Comparison of ENCODE assay signal across 17 cellular contexts in genomic region chr1:48644950-48645605, GRCh38.
DNase-seq lines count a peak whose midpoint lies in the region; ATAC-seq and TF ChIP-seq lines count a peak whose summit lies in the region.
"Had no signal": no experiment of that assay in that cellular context is flagged by ENCODE, and none has a peak within 500 bp of the region (broad histone marks: within the 10 kb centered on the region; RNA-seq: fewer than 3 reads in every experiment).

No MANE protein-coding gene starts in this region.

- H2AFZ ChIP-seq in GM23338 = peak overlapping the region; percentile 9; the same call in 1 of the 2 replicates

- peaks cover 5% of the 10 kb centered on the region; the same call in 1 of the 2 replicates for H3K9me2 ChIP-seq in GM23338 (ENCODE audit: insufficient read depth)

- H3K4me3 Mint-ChIP-seq in GM23338 = no peak overlapping the region
- H3K4me3 Mint-ChIP-seq: activated naive CD4-positive, alpha-beta T cell treated with anti-CD3 and anti-CD28 coated beads for 36 hours had no signal

- ATAC-seq in GM23338 = no peak
- ATAC-seq in activated CD4-positive, CD25-positive, alpha-beta regulatory T cell treated with anti-CD3 and anti-CD28 coated beads, Interleukin-2, amount 50 U/mL, for 24 hours = no peak
- ATAC-seq: gastroesophageal sphincter had no signal

- H3K36me3 ChIP-seq in GM23338 (ENCODE audit: insufficient read depth) (no peaks in the 10 kb centered on the region), H7 (replicated peaks; ENCODE audit: control insufficient read depth, insufficient read depth, low read length) (no peaks in the 10 kb centered on the region), testis (ENCODE audit: low read depth, missing control alignments) (no peaks in the 10 kb centered on the region)
- H3K36me3 ChIP-seq: gastroesophageal sphincter, left ventricle myocardium inferior, thoracic aorta had no signal

- H3K79me2 ChIP-seq in GM23338 (replicated peaks; ENCODE audit: insufficient read depth) = no peaks in the 10 kb centered on the region

- intact Hi-C loops in testis (cut with DNase I; ENCODE audit: low total_unique reads) (no loop called here), cardiac septum (cut with DNase I) (no loop called here)

- DNase-seq in GM23338 (ENCODE audit: low spot score) = no peak
- DNase-seq in NCI-H187 treated with DMSO at 0.1 percent for 48 hours (lab: John Stamatoyannopoulos, UW) = peak; percentile 31
- DNase-seq in NCI-H748 (lab: John Stamatoyannopoulos, UW; ENCODE audit: unreplicated experiment) = peak; percentile 96
- peak; percentile 17 for DNase-seq in left kidney (ENCODE audit: low read depth, low spot score)
- no peak for DNase-seq in H7
- no peak for DNase-seq in testis
- no peak for DNase-seq in cardiac septum (ENCODE audit: low spot score)
- DNase-seq: activated CD4-positive, alpha-beta T cell treated with anti-CD3 and anti-CD28 coated beads for 4 hours; activated CD8-positive, alpha-beta memory T cell treated with anti-CD3 and anti-CD28 coated beads, Interleukin-2, amount 50 U/mL, for 48 hours; activated naive CD4-positive, alpha-beta T cell treated with anti-CD3 and anti-CD28 coated beads for 36 hours; left ventricle myocardium inferior; OCI-M1; stimulated activated CD4-positive, alpha-beta T cell treated with anti-CD3 and anti-CD28 coated beads, Interleukin-4, amount 100 ng/mL, for 4 hours; T1000 had no signal

- no peak for TF ChIP-seq POLR2A in testis (IDR thresholded peaks at IDR 0.05)

- 62 to 63% methylated on average over 3 of the region's 3 CpGs for WGBS in testis, 2 donors

- TF ChIP-seq CTCF in GM23338 (conservative IDR thresholded peaks at IDR 0.05; ENCODE audit: low read depth in 2 of 2) (no peak), testis (IDR thresholded peaks at IDR 0.05) (no peak)

- H4K20me1 ChIP-seq in GM23338 (replicated peaks; ENCODE audit: insufficient read depth) = no peaks in the 10 kb centered on the region

- no peaks in the 10 kb centered on the region for H3F3A ChIP-seq in GM23338 (replicated peaks; ENCODE audit: low read depth)

- no peaks in the 10 kb centered on the region for H3K36me3 Mint-ChIP-seq in GM23338 (ENCODE audit: low read depth)

- H3K4me3 ChIP-seq in GM23338 (no peak overlapping the region), H7 (ENCODE audit: insufficient read depth, low read depth, low read length) (no peak overlapping the region), testis (no peak overlapping the region)
- H3K4me3 ChIP-seq: gastroesophageal sphincter, left ventricle myocardium inferior, thoracic aorta had no signal

- H3K27me3 Mint-ChIP-seq in GM23338 (ENCODE audit: insufficient read depth, low read depth, poor library complexity) = peaks cover 1% of the 10 kb centered on the region

- H3K9me3 Mint-ChIP-seq in GM23338 = no peaks in the 10 kb centered on the region
- H3K9me3 Mint-ChIP-seq: activated naive CD4-positive, alpha-beta T cell treated with anti-CD3 and anti-CD28 coated beads for 36 hours had no signal

- H3K27ac Mint-ChIP-seq in GM23338 = no peak overlapping the region
- H3K27ac Mint-ChIP-seq: activated naive CD4-positive, alpha-beta T cell treated with anti-CD3 and anti-CD28 coated beads for 36 hours had no signal

- H3K27me3 ChIP-seq in GM23338 (ENCODE audit: insufficient read depth) = no peaks in the 10 kb centered on the region
- H3K27me3 ChIP-seq in H7 (ENCODE audit: control insufficient read depth, insufficient read depth, low read length) = no peaks in the 10 kb centered on the region; the same call in 1 of the 2 replicates
- no peaks in the 10 kb centered on the region for H3K27me3 ChIP-seq in testis
- H3K27me3 ChIP-seq: gastroesophageal sphincter had no signal

- H3K4me1 Mint-ChIP-seq in GM23338 = peaks cover 15% of the 10 kb centered on the region

- H3K27ac ChIP-seq in GM23338 (ENCODE audit: low read depth) (no peak overlapping the region), testis (no peak overlapping the region)
- H3K27ac ChIP-seq: gastroesophageal sphincter, left ventricle myocardium inferior, thoracic aorta had no signal

- H3K4me1 ChIP-seq in GM23338 (ENCODE audit: insufficient read depth) (no peaks in the 10 kb centered on the region; the same call in 1 of the 2 replicates), testis (no peaks in the 10 kb centered on the region)
- H3K4me1 ChIP-seq: gastroesophageal sphincter, left ventricle myocardium inferior had no signal

- no peaks in the 10 kb centered on the region for H3K9me3 ChIP-seq in testis
- H3K9me3 ChIP-seq: gastroesophageal sphincter, left ventricle myocardium inferior, thoracic aorta had no signal

- no peak overlapping the region for H3K4me2 ChIP-seq in GM23338

TF ChIP-seq in GM23338, 12 proteins besides CTCF, POLR2A, EP300 and RAD21:
- TF ChIP-seq NANOG (IDR thresholded peaks at IDR 0.05; ENCODE audit: borderline replicate concordance) = no peak
- no peak for TF ChIP-seq ZNF331 (CRISPR knock-in tag; IDR thresholded peaks at IDR 0.05; ENCODE audit: low read depth)
- TF ChIP-seq ZNF114 (CRISPR knock-in tag; IDR thresholded peaks at IDR 0.05) = no peak
- TF ChIP-seq ZNF462 (CRISPR knock-in tag; IDR thresholded peaks at IDR 0.05) = no peak
- no peak for TF ChIP-seq EZH2 (IDR thresholded peaks at IDR 0.05; ENCODE audit: low read depth, unreplicated experiment)
TF ChIP-seq in GM23338: peak in this region for 0.

Comparison
In these comparisons a context has a peak if more than half of its experiments do, and no peak if none do; other contexts are left out.
1. DNase-seq: peak in NCI-H187 treated with DMSO at 0.1 percent for 48 hours (single experiment), NCI-H748 (single experiment) and left kidney (single experiment); none in GM23338 (single experiment), H7 (single experiment), testis (single experiment) and cardiac septum (single experiment).